In the genomic region with DNA sequence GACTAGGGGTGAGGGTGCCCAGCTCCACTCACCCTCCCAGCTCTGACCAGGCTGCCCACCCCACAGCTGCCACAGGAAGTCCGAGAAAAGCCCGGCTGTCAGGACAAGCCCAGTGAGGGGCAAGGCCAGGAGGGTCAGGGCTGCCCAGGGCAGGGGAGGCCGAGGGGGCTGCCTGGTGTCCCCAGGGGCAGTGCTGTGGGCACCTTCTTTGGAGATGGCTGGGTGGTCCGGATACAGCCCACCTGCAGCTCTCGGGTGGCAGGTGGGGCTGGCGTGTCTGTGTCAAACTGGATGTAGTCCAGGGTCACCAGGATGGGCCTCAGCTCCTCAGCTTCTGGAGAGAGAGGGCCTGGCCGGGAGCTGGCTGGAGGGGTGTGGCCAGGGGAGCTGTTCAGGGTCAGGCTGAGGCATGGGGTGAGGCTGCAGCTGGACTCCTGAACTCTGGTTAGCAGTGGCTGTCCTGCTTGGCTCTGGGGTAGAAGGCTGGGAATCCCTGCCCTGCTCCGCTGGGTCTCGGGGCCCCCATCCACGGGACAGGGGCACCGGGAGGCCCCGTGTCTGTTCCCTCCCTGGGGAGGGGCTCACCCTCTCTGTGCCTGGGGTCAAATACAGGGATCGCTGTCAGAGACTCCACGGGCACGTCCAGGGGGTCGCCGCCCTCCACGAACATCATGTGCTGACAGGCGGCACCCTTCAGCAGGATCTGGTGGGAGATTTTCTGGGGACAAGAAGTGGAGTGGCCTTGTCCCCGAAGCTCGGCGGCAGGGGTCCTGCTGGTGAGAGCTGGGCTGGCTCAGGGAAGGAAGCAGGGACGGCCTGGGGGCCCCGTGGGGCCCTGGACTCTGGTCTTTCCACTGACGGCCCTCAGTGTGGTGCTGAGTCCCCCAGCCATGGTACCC, we compare ENCODE assay signal across 18 cellular contexts. TPM values are rescaled to one million over a fixed set of nuclear protein-coding genes. Genes with fewer than 3 reads are reported as not detected.
DNase-seq lines count a peak whose midpoint lies in the region; ATAC-seq and TF ChIP-seq lines count a peak whose summit lies in the region.
"Had no signal": no experiment of that assay in that cellular context is flagged by ENCODE, and none has a peak within 500 bp of the region (broad histone marks: within the 10 kb centered on the region; RNA-seq: fewer than 3 reads in every experiment).

No MANE protein-coding gene starts in this region.

- H3K27me3 Mint-ChIP-seq in endothelial cell (ENCODE audit: unreplicated experiment), result no peaks in the 10 kb centered on the region
- H3K27me3 Mint-ChIP-seq: stimulated activated naive CD8-positive, alpha-beta T cell treated with anti-CD3 and anti-CD28 coated beads, Interleukin-15, Interleukin-2, amounts not matched to agents 100 ng/mL and 50 ng/mL, for 24 hours had no signal

- no peak overlapping the region for H3K27ac Mint-ChIP-seq in endothelial cell (ENCODE audit: unreplicated experiment)
- H3K27ac Mint-ChIP-seq: CD8-positive, alpha-beta T cell; stimulated activated naive CD8-positive, alpha-beta T cell treated with anti-CD3 and anti-CD28 coated beads, Interleukin-15, Interleukin-2, amounts not matched to agents 100 ng/mL and 50 ng/mL, for 24 hours had no signal

- no peaks in the 10 kb centered on the region for H3K9me3 Mint-ChIP-seq in endothelial cell (ENCODE audit: unreplicated experiment)
- H3K9me3 Mint-ChIP-seq: CD8-positive, alpha-beta T cell; stimulated activated naive CD8-positive, alpha-beta T cell treated with anti-CD3 and anti-CD28 coated beads, Interleukin-15, Interleukin-2, amounts not matched to agents 100 ng/mL and 50 ng/mL, for 24 hours had no signal

- peak; percentile 94 for DNase-seq in HuH-7.5 (ENCODE audit: low spot score)
- DNase-seq in endothelial cell (ENCODE audit: low spot score), result peak; percentile 8
- DNase-seq in sciatic nerve (ENCODE audit: low spot score), result peak; percentile 59
- no peak for DNase-seq in NCI-H1930 (lab: John Stamatoyannopoulos, UW)
- DNase-seq in SHP77 (lab: John Stamatoyannopoulos, UW), result no peak
- DNase-seq: activated CD4-positive, alpha-beta T cell treated with anti-CD3 and anti-CD28 coated beads, Interleukin-2, amount 50 U/mL, for 48 hours; activated gamma-delta T cell treated with Interleukin-2 at 50 U/mL for 16 hours; CD8-positive, alpha-beta T cell; DMS53; GM23248; mammary epithelial cell; NCI-H2107; NCI-H510A; stimulated activated CD4-positive, alpha-beta T cell treated with anti-CD3 and anti-CD28 coated beads, Interleukin-2, amount 100 ng/mL, for 48 hours; tibial artery had no signal

- TF ChIP-seq CTCF in endothelial cell (IDR thresholded peaks at IDR 0.05; ENCODE audit: unreplicated experiment), result no peak

- no peak for ATAC-seq in sciatic nerve
- ATAC-seq: CD8-positive, alpha-beta T cell; GM12878; SK-N-SH treated with all-trans-retinoic acid at 6 μM for 48 hours had no signal

- intact Hi-C loops in sciatic nerve (cut with DNase I), result no loop called here

- H3K4me3 Mint-ChIP-seq in endothelial cell (ENCODE audit: unreplicated experiment), result no peak overlapping the region
- H3K4me3 Mint-ChIP-seq: CD8-positive, alpha-beta T cell; stimulated activated naive CD8-positive, alpha-beta T cell treated with anti-CD3 and anti-CD28 coated beads, Interleukin-15, Interleukin-2, amounts not matched to agents 100 ng/mL and 50 ng/mL, for 24 hours had no signal

- H3K36me3 Mint-ChIP-seq in endothelial cell (ENCODE audit: low read depth, unreplicated experiment), result no peaks in the 10 kb centered on the region
- H3K36me3 Mint-ChIP-seq: CD8-positive, alpha-beta T cell had no signal

- H3K4me1 Mint-ChIP-seq in endothelial cell (ENCODE audit: unreplicated experiment), result no peaks in the 10 kb centered on the region

RNA-seq across cellular contexts. Expression of a gene that starts 4.0 kb away (rescaled TPM):
- total RNA-seq in endothelial cell (ENCODE audit: unreplicated experiment), result 0.92 TPM
- total RNA-seq in sciatic nerve, result 0.80 TPM
- total RNA-seq: GM23248 had no signal

RNA-seq across cellular contexts. Expression of a gene that starts 8.0 kb away (rescaled TPM):
- total RNA-seq in endothelial cell (ENCODE audit: unreplicated experiment) (0.64 TPM), sciatic nerve (0.49 TPM)

RNA-seq across cellular contexts. Expression of a gene that starts 32.1 kb away (rescaled TPM):
- total RNA-seq in endothelial cell (ENCODE audit: unreplicated experiment) (427 TPM), sciatic nerve (280 TPM)

Comparison
In these comparisons a context has a peak if more than half of its experiments do, and no peak if none do; other contexts are left out.
1. DNase-seq: peak in HuH-7.5 (single experiment), endothelial cell (single experiment) and sciatic nerve (single experiment); none in NCI-H1930 (0 of 2) and SHP77 (0 of 2).